31 cellular contexts compared by ENCODE assay signal in the genomic region with DNA sequence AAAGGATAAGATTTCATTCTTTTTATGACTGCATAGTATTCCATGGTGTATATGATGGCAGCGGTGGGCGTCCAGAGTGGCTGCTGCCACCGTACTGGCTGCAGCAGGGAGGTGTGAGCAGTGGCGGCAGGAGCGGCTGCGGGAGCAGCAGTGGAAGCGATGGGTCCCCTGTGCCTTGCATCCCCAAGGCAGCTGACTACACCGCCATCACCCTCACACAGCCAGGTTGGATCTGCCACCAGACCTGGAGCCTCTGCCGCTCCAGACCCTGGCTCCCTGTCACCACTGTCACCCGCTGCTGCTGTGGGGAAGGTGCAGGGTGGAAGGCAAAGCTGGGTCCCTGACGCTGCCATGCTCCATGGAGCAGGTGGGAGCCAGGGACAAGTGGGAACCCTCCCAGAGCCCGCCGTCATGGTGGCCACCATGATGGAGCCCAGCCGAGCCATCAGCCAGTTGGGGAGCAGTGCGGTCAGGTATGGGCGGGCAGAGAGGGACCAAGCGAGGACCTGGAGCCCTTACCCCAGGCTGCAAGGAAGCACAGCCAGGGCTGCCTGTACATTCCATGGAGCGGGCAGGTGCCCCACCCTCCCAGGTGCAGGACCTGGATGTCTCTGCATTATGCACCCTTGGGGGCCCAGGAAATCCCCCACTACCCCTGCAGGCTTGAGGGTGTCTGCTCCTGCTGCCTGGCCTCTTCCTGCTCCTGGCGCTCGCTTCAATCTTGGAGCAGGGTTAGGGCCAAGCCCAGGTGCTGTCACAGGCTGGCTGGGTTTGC.
"Had no signal": no experiment of that assay in that cellular context is flagged by ENCODE, and none has a peak within 500 bp of the region (broad histone marks: within the 10 kb centered on the region; RNA-seq: fewer than 3 reads in every experiment).

No MANE protein-coding gene starts in this region.

- H3K27ac ChIP-seq: brain microvascular endothelial cell, Peyer's patch, SJCRH30, SK-N-MC had no signal

- H3K36me3 ChIP-seq: brain microvascular endothelial cell, MG63, Peyer's patch, SJCRH30 had no signal

- DNase-seq: activated CD4-positive, alpha-beta T cell treated with anti-CD3 and anti-CD28 coated beads, Interleukin-2, amount 10 ng/mL, durations not matched to agents 24 days and 14 days; activated CD4-positive, alpha-beta T cell treated with anti-CD3 and anti-CD28 coated beads, Interleukin-2, amount 50 U/mL, for 4 hours; activated CD8-positive, alpha-beta T cell treated with anti-CD3 and anti-CD28 coated beads for 36 hours; activated effector memory CD4-positive, alpha-beta T cell treated with anti-CD3 and anti-CD28 coated beads, Interleukin-2, amount 50 U/mL, for 16 hours; activated naive CD4-positive, alpha-beta T cell; activated naive CD8-positive, alpha-beta T cell treated with anti-CD3 and anti-CD28 coated beads, Interleukin-2, amount 10 ng/mL, durations not matched to agents 7 days and 5 days; activated T-cell treated with anti-CD3 and anti-CD28 coated beads, Interleukin-2, amount 50 U/mL, for 1 hour; activated T-cell treated with anti-CD3 and anti-CD28 coated beads, Interleukin-2, amount 50 U/mL, for 72 hours; brain microvascular endothelial cell; Kasumi-1; KG1; MG63; NCI-H1048; NCI-H1105 treated with DMSO at 0.1 percent for 48 hours; NCI-H1436; NCI-H1694; NCI-H1930; NCI-H2081 treated with DMSO at 0.1 percent for 48 hours; NCI-H345; NCI-H510A; NCI-H526; NCI-H748 treated with DMSO at 0.1 percent for 48 hours; NK-92 treated with Interleukin-12 subunit alpha and Interleukin-12 subunit beta, amount 100 ng/mL, for 24 hours; PC-3; Peyer's patch; RPMI8226; SHP77; SJCRH30; T1000 had no signal

- H3K4me1 ChIP-seq: Peyer's patch, SJCRH30 had no signal

- H3K27me3 ChIP-seq: brain microvascular endothelial cell, MG63, Peyer's patch, SJCRH30 had no signal

- H3K4me3 ChIP-seq: MG63, Peyer's patch, SJCRH30, SK-N-MC had no signal

- ATAC-seq: activated CD8-positive, alpha-beta T cell treated with anti-CD3 and anti-CD28 coated beads for 36 hours; activated T-cell treated with anti-CD3 and anti-CD28 coated beads, Interleukin-2, amount 50 U/mL, for 72 hours; activated T-helper 17 cell treated with anti-CD3 and anti-CD28 coated beads, Interleukin-2, amount 50 U/mL, for 72 hours; PC-3 had no signal

- H3K9me3 ChIP-seq: MG63, Peyer's patch, SJCRH30 had no signal
